Comparison of ENCODE assay signal across 38 cellular contexts in the genomic region with DNA sequence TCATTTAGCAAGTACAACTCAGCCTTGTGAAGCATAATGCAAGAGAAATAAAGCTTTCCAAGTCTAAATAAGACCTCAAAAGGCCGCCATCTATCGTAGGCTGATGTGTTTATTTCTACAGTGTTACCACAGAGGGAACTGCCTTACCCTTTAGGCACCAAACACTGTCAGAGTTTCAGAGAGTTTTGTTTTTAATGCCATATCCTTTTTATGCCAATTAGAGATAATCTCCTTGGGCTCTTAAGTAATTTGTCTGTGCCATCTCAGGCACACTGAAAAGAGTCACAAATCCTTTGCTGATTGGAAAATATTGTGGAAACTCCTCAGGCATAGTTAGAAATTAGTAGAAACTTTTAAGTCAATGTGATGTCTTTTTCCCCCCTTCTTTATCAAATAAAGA.
"Had no signal": no experiment of that assay in that cellular context is flagged by ENCODE, and none has a peak within 500 bp of the region (broad histone marks: within the 10 kb centered on the region; RNA-seq: fewer than 3 reads in every experiment).

No MANE protein-coding gene starts in this region.

- DNase-seq: activated B cell treated with CpG ODN at 0.5 μM for 24 hours; activated CD4-positive, alpha-beta memory T cell treated with anti-CD3 and anti-CD28 coated beads, Interleukin-2, amount 10 ng/mL, durations not matched to agents 7 days and 5 days; activated CD4-positive, alpha-beta T cell treated with anti-CD3 and anti-CD28 coated beads for 48 hours; activated CD4-positive, CD25-positive, alpha-beta regulatory T cell treated with anti-CD3 and anti-CD28 coated beads, Interleukin-2, amount 50 U/mL, for 72 hours; activated CD8-positive, alpha-beta memory T cell treated with anti-CD3 and anti-CD28 coated beads for 24 hours; activated CD8-positive, alpha-beta memory T cell treated with anti-CD3 and anti-CD28 coated beads, Interleukin-2, amount 10 ng/mL, durations not matched to agents 7 days and 5 days; activated CD8-positive, alpha-beta memory T cell treated with anti-CD3 and anti-CD28 coated beads, Interleukin-2, amount 50 U/mL, for 48 hours; activated effector memory CD4-positive, alpha-beta T cell treated with Interleukin-2 at 50 U/mL for 16 hours; activated naive CD4-positive, alpha-beta T cell; activated naive CD8-positive, alpha-beta T cell treated with anti-CD3 and anti-CD28 coated beads, Interleukin-2, amount 10 ng/mL, durations not matched to agents 7 days and 5 days; activated T-cell treated with anti-CD3 and anti-CD28 coated beads, Interleukin-2, amount 50 U/mL, for 48 hours; adrenal gland; body of pancreas; Kasumi-1; KG1; MM.1S; MV-4-11; NCI-H1092; NCI-H1436 treated with DMSO at 0.1 percent for 48 hours; NCI-H1694 treated with DMSO at 0.1 percent for 48 hours; NCI-H2029 treated with DMSO at 0.1 percent for 48 hours; NCI-H2171 treated with DMSO at 0.1 percent for 48 hours; NCI-H226; NCI-H446 treated with DMSO at 0.1 percent for 48 hours; NCI-H69; NK-92 treated with Interleukin-12 subunit alpha and Interleukin-12 subunit beta, amount 100 ng/mL, for 24 hours; PC-9; SIG-M5; SW 1271; T-helper 1 cell; T-helper 2 cell; T-helper 9 cell had no signal

- H3K27ac ChIP-seq: adrenal gland, body of pancreas, breast epithelium, PC-9, RWPE1, VCaP had no signal

- H3K4me2 ChIP-seq: PC-9 had no signal

- H3K27me3 ChIP-seq: adrenal gland, body of pancreas, breast epithelium had no signal

- ATAC-seq: activated CD8-positive, alpha-beta memory T cell treated with anti-CD3 and anti-CD28 coated beads, Interleukin-2, amount 10 ng/mL, durations not matched to agents 7 days and 5 days; body of pancreas; Right ventricle myocardium inferior had no signal

- H3K4me3 ChIP-seq: adrenal gland, body of pancreas, breast epithelium, PC-9 had no signal

- H3K36me3 ChIP-seq: adrenal gland, breast epithelium had no signal

- H3K4me1 ChIP-seq: adrenal gland, body of pancreas, breast epithelium had no signal

- FAIRE-seq: astrocyte, RCC 7860 had no signal

- H2AFZ ChIP-seq: PC-9 had no signal

- H3K9me3 ChIP-seq: adrenal gland, body of pancreas, breast epithelium had no signal
